In genomic region chr17:2030779-2031163, GRCh38 we compare ENCODE assay signal across 8 cellular contexts. TPM values are rescaled to one million over a fixed set of nuclear protein-coding genes. Genes with fewer than 3 reads are reported as not detected.
DNase-seq lines count a peak whose midpoint lies in the region; ATAC-seq and TF ChIP-seq lines count a peak whose summit lies in the region.

No MANE protein-coding gene starts in this region.

- WGBS in heart left ventricle, 4 donors: 21 to 29% (median 24%) methylated on average over 10 of the region's 10 CpGs

- H3K9me3 ChIP-seq in heart left ventricle (no peaks in the 10 kb centered on the region), WERI-Rb-1 (ENCODE audit: severe bottlenecking) (no peaks in the 10 kb centered on the region)

- DNase-seq in heart left ventricle (peak in 1 of 5 donors; percentile 55), left cardiac atrium (no peak), WERI-Rb-1 (peak; percentile 87), fibroblast of the conjunctiva (ENCODE audit: low read depth) (peak; percentile 87), skeletal muscle cell (ENCODE audit: low read depth) (no peak), COLO829 (ENCODE audit: low spot score) (no peak), NCI-H226 (no peak), COR-L47 (lab: John Stamatoyannopoulos, UW) (no peak)

- H3K4me3 ChIP-seq in heart left ventricle (peak overlapping the region; percentile 64 to 100 (median 91)), WERI-Rb-1 (ENCODE audit: low read depth, low read length) (peak overlapping the region; percentile 92), skeletal muscle cell (ENCODE audit: low read depth, low read length) (peak overlapping the region; percentile 100)

- peak overlapping the region in 5 of 12 donors; percentile 56 to 87 (median 80) for H3K27ac ChIP-seq in heart left ventricle
- H3K27ac ChIP-seq in WERI-Rb-1: peak overlapping the region; percentile 77

- TF ChIP-seq CTCF in heart left ventricle (IDR thresholded peaks at IDR 0.05) (peak in 9 of 12 donors; percentile 15 to 53 (median 36)), WERI-Rb-1 (IDR thresholded peaks at IDR 0.05; ENCODE audit: low read depth, low read length) (peak; percentile 75)

- peaks cover 0 to 23% (median 0%) of the 10 kb centered on the region in 9 donors for H3K27me3 ChIP-seq in heart left ventricle
- H3K27me3 ChIP-seq in WERI-Rb-1 (ENCODE audit: insufficient read depth, low read depth, severe bottlenecking): no peaks in the 10 kb centered on the region

- intact Hi-C loops in heart left ventricle (cut with DNase I) (loop anchor here in 3 of 10 donors (10.0 kb wide), 3 partner anchors 296 to 466 kb away; partner anchors contain the start of gene PITPNA (in 1 of the 3)), left cardiac atrium (cut with DNase I) (loop anchor here in 1 of 2 donors (10.0 kb wide), 1 partner anchor 366 kb away; no protein-coding TSS in a partner anchor)

- no peak for ATAC-seq in heart left ventricle
- no peak for ATAC-seq in left cardiac atrium

- TF ChIP-seq POLR2A in heart left ventricle (IDR thresholded peaks at IDR 0.05): no peak

- H3K36me3 ChIP-seq in heart left ventricle (peaks cover 0 to 18% (median 11%) of the 10 kb centered on the region in 9 donors), WERI-Rb-1 (peaks cover 7% of the 10 kb centered on the region; the same call in 1 of the 2 replicates)

- peaks cover 10 to 42% (median 24%) of the 10 kb centered on the region in 12 donors for H3K4me1 ChIP-seq in heart left ventricle

RNA-seq across cellular contexts. Expression of gene DPH1, which starts 0.8 kb away (rescaled TPM):
- 10 to 100 TPM; 14.0 to 38.1 (median 27.6) TPM for total RNA-seq in heart left ventricle
- polyA plus RNA-seq in heart left ventricle: 10 to 100 TPM; 18.8 to 23.4 TPM
- total RNA-seq in left cardiac atrium: 10 to 100 TPM; 21.2 to 30.8 TPM

RNA-seq across cellular contexts. Expression of gene RTN4RL1, which starts 5.6 kb away (rescaled TPM):
- total RNA-seq in heart left ventricle: 1 to 10 TPM; 1.7 to 4.2 (median 2.7) TPM
- polyA plus RNA-seq in heart left ventricle: 1 to 10 TPM; 2.2 to 4.9 TPM
- 1 to 10 TPM; 6.2 to 7.6 TPM for total RNA-seq in left cardiac atrium

RNA-seq across cellular contexts. Expression of gene OVCA2, which starts 11.1 kb away (rescaled TPM):
- total RNA-seq in heart left ventricle (10 to 100 TPM; 16.0 to 30.2 (median 20.0) TPM), left cardiac atrium (10 to 100 TPM; 15.4 to 26.5 TPM)
- polyA plus RNA-seq in heart left ventricle: 10 to 100 TPM; 26.6 to 52.4 TPM

RNA-seq across cellular contexts. Expression of gene HIC1, which starts 24.1 kb away (rescaled TPM):
- total RNA-seq in heart left ventricle (10 to 100 TPM in 7 of 9 donors, 1 to 10 TPM in 2; 8.9 to 29.6 (median 16.7) TPM), left cardiac atrium (10 to 100 TPM; 20.6 to 22.1 TPM)
- 10 to 100 TPM in 1 of 2 donors, 1 to 10 TPM in 1; 8.3 to 11.7 TPM for polyA plus RNA-seq in heart left ventricle

Comparison
In these comparisons a context has a peak if more than half of its experiments do, and no peak if none do; other contexts are left out.
1. DNase-seq: peak in WERI-Rb-1 (single experiment) and fibroblast of the conjunctiva (single experiment); none in left cardiac atrium (single experiment), skeletal muscle cell (single experiment), COLO829 (single experiment), NCI-H226 (single experiment) and COR-L47 (single experiment).
2. Peak in every context shown above with its lines, with median percentiles within 50 percentile points of each other: H3K4me3 ChIP-seq.